13 cellular contexts compared by ENCODE assay signal in genomic region chr5:57416246-57416996, GRCh38.
DNase-seq lines count a peak whose midpoint lies in the region; ATAC-seq and TF ChIP-seq lines count a peak whose summit lies in the region.
"Had no signal": no experiment of that assay in that cellular context is flagged by ENCODE, and none has a peak within 500 bp of the region (broad histone marks: within the 10 kb centered on the region; RNA-seq: fewer than 3 reads in every experiment).

No MANE protein-coding gene starts in this region.

- H3K4me3 Mint-ChIP-seq in osteocyte (ENCODE audit: unreplicated experiment) (no peak overlapping the region), natural killer cell (no peak overlapping the region)

- no peaks in the 10 kb centered on the region for H3K9me2 ChIP-seq in SK-N-SH

- H3K9me3 ChIP-seq in SK-N-SH (no peaks in the 10 kb centered on the region), gastroesophageal sphincter (no peaks in the 10 kb centered on the region)
- H3K9me3 ChIP-seq: thoracic aorta had no signal

- TF ChIP-seq EP300 in SK-N-SH (IDR thresholded peaks at IDR 0.05; ENCODE audit: borderline replicate concordance in 1 of 2, low read depth in 1 of 2, low read length in 1 of 2) (peak; percentile 71 to 90; a peak in 3 of 4 replicates), gastroesophageal sphincter (IDR thresholded peaks at IDR 0.05) (no peak)

- H3K4me1 Mint-ChIP-seq in osteocyte (ENCODE audit: unreplicated experiment) (peaks cover 12% of the 10 kb centered on the region), natural killer cell (no peaks in the 10 kb centered on the region)

- 44% methylated on average over 5 of the region's 5 CpGs for WGBS in SK-N-SH (ENCODE audit: low lambda C conversion rate)
- WGBS in gastroesophageal sphincter (ENCODE audit: low coverage in 1 of 2), 2 donors, result 60 to 75% methylated on average over 4 to 5 of the region's 5 CpGs

- H3K4me3 ChIP-seq in SK-N-SH (ENCODE audit: low read depth in 2 of 2, low read length in 1 of 2), result no peak overlapping the region
- no peak overlapping the region for H3K4me3 ChIP-seq in fibroblast of pulmonary artery (replicated peaks; ENCODE audit: low read depth, low read length)
- H3K4me3 ChIP-seq in gastroesophageal sphincter, result no peak overlapping the region
- H3K4me3 ChIP-seq: thoracic aorta had no signal

- no peaks in the 10 kb centered on the region for H3K79me2 ChIP-seq in SK-N-SH (ENCODE audit: insufficient read depth)
- H3K79me2 ChIP-seq: parathyroid adenoma had no signal

- H3K9me3 Mint-ChIP-seq in osteocyte (ENCODE audit: unreplicated experiment) (no peaks in the 10 kb centered on the region), natural killer cell (no peaks in the 10 kb centered on the region)

- H3K9ac ChIP-seq in SK-N-SH, result no peak overlapping the region
- H3K9ac ChIP-seq: parathyroid adenoma had no signal

- DNase-seq in EL (peak; percentile 40), SK-N-SH (peak; percentile 74), fibroblast of pulmonary artery (ENCODE audit: low read depth) (peak; percentile 66), osteocyte (ENCODE audit: extremely low spot score, unreplicated experiment) (no peak), natural killer cell (no peak)
- DNase-seq in activated CD4-positive, CD25-positive, alpha-beta regulatory T cell treated with anti-CD3 and anti-CD28 coated beads, Interleukin-2, amount 50 U/mL, for 72 hours, result no peak
- DNase-seq: activated T-cell treated with anti-CD3 and anti-CD28 coated beads, Interleukin-2, amount 50 U/mL, for 1 hour; amygdala; T-helper 1 cell had no signal

- H3K27me3 Mint-ChIP-seq in osteocyte (ENCODE audit: unreplicated experiment) (peaks cover 6% of the 10 kb centered on the region), natural killer cell (ENCODE audit: low read depth in 2 of 2) (peaks cover 0 to 3% of the 10 kb centered on the region in 2 donors)

- H3K27ac ChIP-seq in SK-N-SH (ENCODE audit: low read depth in 2 of 2, low read length in 1 of 2), result peak overlapping the region; percentile 49 to 94; a peak in 3 of 4 replicates
- H3K27ac ChIP-seq in gastroesophageal sphincter, result no peak overlapping the region
- H3K27ac ChIP-seq: parathyroid adenoma, thoracic aorta had no signal

- H3K36me3 Mint-ChIP-seq in osteocyte (ENCODE audit: unreplicated experiment) (no peaks in the 10 kb centered on the region), natural killer cell (no peaks in the 10 kb centered on the region)

- peak overlapping the region; percentile 30; the same call in 1 of the 2 replicates for H3K4me2 ChIP-seq in SK-N-SH

- peak; percentile 26 for TF ChIP-seq RAD21 in SK-N-SH (IDR thresholded peaks at IDR 0.05; ENCODE audit: low read length)

- CTCF ChIA-PET in SK-N-SH (lab: Yijun Ruan, JAX), result interaction anchor here (0.8 to 1.7 kb wide), 5 partner anchors 33 to 1045 kb away, joined by 3 to 4 read pairs (median 3); no protein-coding TSS in a partner anchor

- POLR2A ChIA-PET in SK-N-SH (lab: Yijun Ruan, JAX), result no interaction called here

- intact Hi-C loops in natural killer cell (cut with micrococcal nuclease), result no loop called here

- H2AFZ ChIP-seq in SK-N-SH (ENCODE audit: low read depth), result no peak overlapping the region
- H2AFZ ChIP-seq: parathyroid adenoma had no signal

- no peaks in the 10 kb centered on the region for H3K27me3 ChIP-seq in SK-N-SH (ENCODE audit: insufficient read depth)
- H3K27me3 ChIP-seq in gastroesophageal sphincter, result no peaks in the 10 kb centered on the region

- ATAC-seq in gastroesophageal sphincter, result no peak
- no peak for ATAC-seq in natural killer cell
- ATAC-seq in HG03095 (IDR thresholded peaks at IDR 0.05; ENCODE audit: unreplicated experiment), result no peak

- peaks cover 5 to 31% of the 10 kb centered on the region in 2 experiments; a peak in 2 of 4 replicates for H3K4me1 ChIP-seq in SK-N-SH (ENCODE audit: control insufficient read depth in 1 of 2, insufficient read depth in 2 of 2, low read depth in 1 of 2, low read length in 1 of 2)
- peaks cover 0 to 9% (median 5%) of the 10 kb centered on the region in 3 donors for H3K4me1 ChIP-seq in gastroesophageal sphincter
- H3K4me1 ChIP-seq: parathyroid adenoma had no signal

- TF ChIP-seq CTCF in SK-N-SH (IDR thresholded peaks at IDR 0.05) (no peak), fibroblast of pulmonary artery (IDR thresholded peaks at IDR 0.05; ENCODE audit: low read length, missing control alignments) (no peak), osteocyte (IDR thresholded peaks at IDR 0.05) (no peak), gastroesophageal sphincter (IDR thresholded peaks at IDR 0.05) (no peak), natural killer cell (IDR thresholded peaks at IDR 0.05) (no peak)

- peak overlapping the region; percentile 42 for H3K27ac Mint-ChIP-seq in osteocyte (ENCODE audit: unreplicated experiment)
- no peak overlapping the region for H3K27ac Mint-ChIP-seq in natural killer cell

- no peaks in the 10 kb centered on the region for H4K20me1 ChIP-seq in SK-N-SH (ENCODE audit: insufficient read depth)

- H3K36me3 ChIP-seq in SK-N-SH (replicated peaks in 1 of 2; ENCODE audit: control insufficient read depth in 1 of 2, insufficient read depth in 2 of 2, low read length in 1 of 2) (no peaks in the 10 kb centered on the region), gastroesophageal sphincter (no peaks in the 10 kb centered on the region)
- H3K36me3 ChIP-seq: thoracic aorta had no signal

- TF ChIP-seq POLR2A in gastroesophageal sphincter (IDR thresholded peaks at IDR 0.05), result no peak

- H3F3A ChIP-seq in SK-N-SH (replicated peaks; ENCODE audit: insufficient read depth), result peaks cover 3% of the 10 kb centered on the region

TF ChIP-seq in SK-N-SH, 30 proteins besides CTCF, POLR2A, EP300 and RAD21 (continues in another document):
- TF ChIP-seq MXI1 (IDR thresholded peaks at IDR 0.05; ENCODE audit: low read depth, low read length) (no peak), PBX3 (IDR thresholded peaks at IDR 0.05) (peak; percentile 93), FOXJ3 (CRISPR knock-in tag; IDR thresholded peaks at IDR 0.05) (peak; percentile 78; the same call in 1 of the 2 replicates), EZH2phosphoT487 (IDR thresholded peaks at IDR 0.05; ENCODE audit: borderline replicate concordance, low read depth) (no peak), MAX (IDR thresholded peaks at IDR 0.05; ENCODE audit: low read depth) (no peak), JUND (IDR thresholded peaks at IDR 0.05) (peak; percentile 71), TCF12 (IDR thresholded peaks at IDR 0.05) (peak; percentile 99), ELF1 (IDR thresholded peaks at IDR 0.05) (no peak), POLR2AphosphoS5 (IDR thresholded peaks at IDR 0.05; ENCODE audit: low read depth, low read length) (peak; percentile 96), USF2 (IDR thresholded peaks at IDR 0.05; ENCODE audit: borderline replicate concordance, low read depth, low read length) (no peak), FOXM1 (IDR thresholded peaks at IDR 0.05; ENCODE audit: low read depth) (no peak; the same call in 1 of the 2 replicates), FOSL2 (IDR thresholded peaks at IDR 0.05; ENCODE audit: borderline replicate concordance, low read depth) (peak; percentile 35; the same call in 1 of the 2 replicates), RXRA (IDR thresholded peaks at IDR 0.05; ENCODE audit: borderline replicate concordance, low read depth) (no peak), RCOR1 (IDR thresholded peaks at IDR 0.05; ENCODE audit: low read length) (peak; percentile 93), REST (IDR thresholded peaks at IDR 0.05; ENCODE audit: low read depth, low read length) (no peak)

Comparison
In these comparisons a context has a peak if more than half of its experiments do, and no peak if none do; other contexts are left out.
1. DNase-seq: peak in EL (single experiment), SK-N-SH (single experiment) and fibroblast of pulmonary artery (single experiment); none in osteocyte (single experiment), activated CD4-positive, CD25-positive, alpha-beta regulatory T cell treated with anti-CD3 and anti-CD28 coated beads, Interleukin-2, amount 50 U/mL, for 72 hours (single experiment) and natural killer cell (single experiment).
2. H3K27ac ChIP-seq: peak in SK-N-SH (2 of 2); none in gastroesophageal sphincter (0 of 4).